Comparison of ENCODE assay signal across 8 cellular contexts in genomic region chr1:244836135-244836521, GRCh38. TPM values are rescaled to one million over a fixed set of nuclear protein-coding genes. Genes with fewer than 3 reads are reported as not detected.
DNase-seq lines count a peak whose midpoint lies in the region; ATAC-seq and TF ChIP-seq lines count a peak whose summit lies in the region.

No MANE protein-coding gene starts in this region.

- 0 to 1% methylated on average over 7 of the region's 7 CpGs for WGBS in esophagus, 2 donors

- no peaks in the 10 kb centered on the region for H3K9me3 Mint-ChIP-seq in nephron

- no peak for ATAC-seq in GM21423 (IDR thresholded peaks at IDR 0.05; ENCODE audit: unreplicated experiment)

- TF ChIP-seq CTCF in nephron (IDR thresholded peaks at IDR 0.05; ENCODE audit: unreplicated experiment in 3 of 3), result no peak

- peak overlapping the region; percentile 89 to 95 (median 91) for H3K4me3 Mint-ChIP-seq in nephron

- H3K9me3 ChIP-seq in esophagus (ENCODE audit: control insufficient read depth in 2 of 2, insufficient read depth in 1 of 2, low read depth in 1 of 2, low read length in 1 of 2), result no peaks in the 10 kb centered on the region

- no peaks in the 10 kb centered on the region for H3K4me1 ChIP-seq in esophagus (ENCODE audit: control insufficient read depth in 2 of 2, insufficient read depth in 2 of 2, low read length in 1 of 2)

- H3K27me3 Mint-ChIP-seq in nephron (ENCODE audit: low read depth), result no peaks in the 10 kb centered on the region

- H3K27me3 ChIP-seq in esophagus (ENCODE audit: control insufficient read depth in 1 of 2, insufficient read depth in 2 of 2, low read length in 2 of 2), result no peaks in the 10 kb centered on the region

- H3K36me3 Mint-ChIP-seq in nephron (ENCODE audit: low read depth), result peaks cover 35% of the 10 kb centered on the region

- peak overlapping the region; percentile 100 for H3K27ac Mint-ChIP-seq in nephron

- DNase-seq in DMS 273 treated with DMSO at 0.1 percent for 48 hours (lab: John Stamatoyannopoulos, UW), result peak; percentile 50
- DNase-seq in HPDE6-E6E7 (ENCODE audit: extremely low spot score), result peak; percentile 16
- DNase-seq in SW480 (ENCODE audit: low spot score), result peak; percentile 43
- no peak for DNase-seq in NOMO-1 treated with DMSO at 0.1 percent for 48 hours (lab: John Stamatoyannopoulos, UW; ENCODE audit: unreplicated experiment)
- DNase-seq in NOMO-1 treated with dmso at 0.1 percent for 144 hours (lab: John Stamatoyannopoulos, UW; ENCODE audit: unreplicated experiment), result no peak

- H3K36me3 ChIP-seq in esophagus (ENCODE audit: control insufficient read depth in 2 of 2, insufficient read depth in 2 of 2, low read length in 1 of 2), result no peaks in the 10 kb centered on the region

- peaks cover 47% of the 10 kb centered on the region for H3K4me1 Mint-ChIP-seq in nephron

- peak overlapping the region; percentile 82 to 99 for H3K27ac ChIP-seq in esophagus (ENCODE audit: low read depth in 2 of 2, low read length in 1 of 2)

- H3K4me3 ChIP-seq in esophagus (ENCODE audit: low read depth in 1 of 2, low read length in 2 of 2), result peak overlapping the region; percentile 80 to 83

RNA-seq across cellular contexts. Expression of gene COX20, which starts 0.7 kb away (rescaled TPM):
- 10 to 100 TPM; 35.8 to 59.8 TPM for polyA plus RNA-seq in esophagus

RNA-seq across cellular contexts. Expression of gene HNRNPU, which starts 28.2 kb away (rescaled TPM):
- polyA plus RNA-seq in esophagus, result 100 to 1,000 TPM in 1 of 2 donors, 10 to 100 TPM in 1; 94.5 to 127 TPM

Comparison
In these comparisons a context has a peak if more than half of its experiments do, and no peak if none do; other contexts are left out.
1. DNase-seq: peak in DMS 273 treated with DMSO at 0.1 percent for 48 hours (single experiment), HPDE6-E6E7 (single experiment) and SW480 (single experiment); none in NOMO-1 treated with DMSO at 0.1 percent for 48 hours (single experiment) and NOMO-1 treated with dmso at 0.1 percent for 144 hours (single experiment).